8 cellular contexts compared by ENCODE assay signal in genomic region chr11:46315033-46315738, GRCh38. TPM values are rescaled to one million over a fixed set of nuclear protein-coding genes. Genes with fewer than 3 reads are reported as not detected.
DNase-seq lines count a peak whose midpoint lies in the region; ATAC-seq and TF ChIP-seq lines count a peak whose summit lies in the region.

No MANE protein-coding gene starts in this region.

- peak; percentile 78 for DNase-seq in Calu3
- DNase-seq in HT-29 (ENCODE audit: low spot score), result peak; percentile 90
- DNase-seq in RWPE2 (ENCODE audit: low spot score), result no peak
- peak; percentile 54 for DNase-seq in activated T-helper 1 cell treated with anti-CD3 and anti-CD28 coated beads, Interleukin-12 subunit alpha, Interleukin-12 subunit beta, Interleukin-2, Interleukin-4 antibody, amounts not matched to agents 30 ng/mL and 10 ng/mL and 1 ng/mL, durations not matched to agents 14 hours and 24 hours and 36 hours (ENCODE audit: low spot score)
- DNase-seq in foreskin fibroblast, result peak; percentile 64 to 87
- peak; percentile 68 to 73 for DNase-seq in psoas muscle

- peak; percentile 83 for TF ChIP-seq CTCF in Calu3 (IDR thresholded peaks at IDR 0.05; ENCODE audit: unreplicated experiment)
- TF ChIP-seq CTCF in RWPE2 (IDR thresholded peaks at IDR 0.05; ENCODE audit: poor library complexity, severe bottlenecking), result peak; percentile 90
- peak; percentile 83 for TF ChIP-seq CTCF in foreskin fibroblast (IDR thresholded peaks at IDR 0.05; ENCODE audit: low read depth, low read length)
- TF ChIP-seq CTCF in psoas muscle (IDR thresholded peaks at IDR 0.05), result peak; percentile 73

- no peak overlapping the region for H3K27ac Mint-ChIP-seq in Calu3 (ENCODE audit: unreplicated experiment)
- no peak overlapping the region for H3K27ac Mint-ChIP-seq in activated T-helper 1 cell treated with anti-CD3 and anti-CD28 coated beads, Interleukin-12 subunit alpha, Interleukin-12 subunit beta, Interleukin-2, Interleukin-4 antibody, amounts not matched to agents 30 ng/mL and 10 ng/mL and 1 ng/mL, durations not matched to agents 14 hours and 24 hours and 36 hours

- H3K9me3 ChIP-seq in RWPE2 (ENCODE audit: severe bottlenecking) (no peaks in the 10 kb centered on the region), psoas muscle (no peaks in the 10 kb centered on the region)

- H3K36me3 ChIP-seq in RWPE2 (ENCODE audit: low read depth) (no peaks in the 10 kb centered on the region), psoas muscle (ENCODE audit: insufficient read depth in 1 of 2, low read depth in 1 of 2) (no peaks in the 10 kb centered on the region)

- H3K4me1 ChIP-seq in RWPE2 (ENCODE audit: insufficient read depth, poor library complexity, severe bottlenecking) (no peaks in the 10 kb centered on the region), psoas muscle (no peaks in the 10 kb centered on the region)

- H3K27ac ChIP-seq in RWPE2 (ENCODE audit: poor library complexity, severe bottlenecking), result no peak overlapping the region
- no peak overlapping the region for H3K27ac ChIP-seq in psoas muscle

- intact Hi-C loops in Calu3 (cut with micrococcal nuclease; ENCODE audit: unreplicated experiment), result no loop called here
- intact Hi-C loops in activated T-helper 1 cell treated with anti-CD3 and anti-CD28 coated beads, Interleukin-12 subunit alpha, Interleukin-12 subunit beta, Interleukin-2, Interleukin-4 antibody, amounts not matched to agents 30 ng/mL and 10 ng/mL and 1 ng/mL, durations not matched to agents 14 hours and 24 hours and 36 hours (cut with micrococcal nuclease), result loop anchor here (1.0 to 2.0 kb wide), 2 partner anchors 76 to 350 kb away; no protein-coding TSS in a partner anchor
- intact Hi-C loops in psoas muscle (cut with DNase I), result no loop called here

- H3K4me3 ChIP-seq in RWPE2 (ENCODE audit: severe bottlenecking) (no peak overlapping the region), foreskin fibroblast (ENCODE audit: low read depth in 1 of 2, low read length in 2 of 2) (no peak overlapping the region), psoas muscle (no peak overlapping the region)

- peaks cover 20% of the 10 kb centered on the region for H3K4me1 Mint-ChIP-seq in Calu3 (ENCODE audit: low read depth, unreplicated experiment)
- peaks cover 26% of the 10 kb centered on the region for H3K4me1 Mint-ChIP-seq in activated T-helper 1 cell treated with anti-CD3 and anti-CD28 coated beads, Interleukin-12 subunit alpha, Interleukin-12 subunit beta, Interleukin-2, Interleukin-4 antibody, amounts not matched to agents 30 ng/mL and 10 ng/mL and 1 ng/mL, durations not matched to agents 14 hours and 24 hours and 36 hours (ENCODE audit: low read depth)

- H3K36me3 Mint-ChIP-seq in Calu3 (ENCODE audit: insufficient read depth, unreplicated experiment), result peaks cover 10% of the 10 kb centered on the region
- no peaks in the 10 kb centered on the region for H3K36me3 Mint-ChIP-seq in activated T-helper 1 cell treated with anti-CD3 and anti-CD28 coated beads, Interleukin-12 subunit alpha, Interleukin-12 subunit beta, Interleukin-2, Interleukin-4 antibody, amounts not matched to agents 30 ng/mL and 10 ng/mL and 1 ng/mL, durations not matched to agents 14 hours and 24 hours and 36 hours (ENCODE audit: low read depth)

- WGBS in psoas muscle, 3 donors, result 52 to 54% (median 53%) methylated on average over 16 of the region's 16 CpGs

- CTCF ChIA-PET in Calu3 (lab: Charles Lee), result interaction anchor here (0.6 to 3.2 kb wide), 7 partner anchors 8 to 186 kb away, joined by 3 to 13 read pairs (median 3); no protein-coding TSS in a partner anchor

- H3K9me3 Mint-ChIP-seq in Calu3 (ENCODE audit: low read depth, unreplicated experiment), result no peaks in the 10 kb centered on the region
- no peaks in the 10 kb centered on the region for H3K9me3 Mint-ChIP-seq in activated T-helper 1 cell treated with anti-CD3 and anti-CD28 coated beads, Interleukin-12 subunit alpha, Interleukin-12 subunit beta, Interleukin-2, Interleukin-4 antibody, amounts not matched to agents 30 ng/mL and 10 ng/mL and 1 ng/mL, durations not matched to agents 14 hours and 24 hours and 36 hours

- peaks cover 30% of the 10 kb centered on the region for H3K27me3 Mint-ChIP-seq in Calu3 (ENCODE audit: unreplicated experiment)
- no peaks in the 10 kb centered on the region for H3K27me3 Mint-ChIP-seq in activated T-helper 1 cell treated with anti-CD3 and anti-CD28 coated beads, Interleukin-12 subunit alpha, Interleukin-12 subunit beta, Interleukin-2, Interleukin-4 antibody, amounts not matched to agents 30 ng/mL and 10 ng/mL and 1 ng/mL, durations not matched to agents 14 hours and 24 hours and 36 hours (ENCODE audit: insufficient read depth)

- H3K4me3 Mint-ChIP-seq in Calu3 (ENCODE audit: low read depth, unreplicated experiment), result peak overlapping the region; percentile 13
- no peak overlapping the region for H3K4me3 Mint-ChIP-seq in activated T-helper 1 cell treated with anti-CD3 and anti-CD28 coated beads, Interleukin-12 subunit alpha, Interleukin-12 subunit beta, Interleukin-2, Interleukin-4 antibody, amounts not matched to agents 30 ng/mL and 10 ng/mL and 1 ng/mL, durations not matched to agents 14 hours and 24 hours and 36 hours

- H3K27me3 ChIP-seq in RWPE2 (ENCODE audit: insufficient read depth, poor library complexity, severe bottlenecking), result no peaks in the 10 kb centered on the region
- no peaks in the 10 kb centered on the region for H3K27me3 ChIP-seq in psoas muscle (ENCODE audit: insufficient read depth in 3 of 3, low read length in 2 of 3)

- ATAC-seq in RWPE2 (ENCODE audit: low read depth) (peak; percentile 73), psoas muscle (peak; percentile 53 to 82 (median 72)), HG03432 (IDR thresholded peaks at IDR 0.05; ENCODE audit: unreplicated experiment) (no peak), GM21423 (IDR thresholded peaks at IDR 0.05; ENCODE audit: unreplicated experiment) (no peak)

- BruUV-seq in Calu3 (replicated peaks; lab: Mats Ljungman, UMichigan), result no TSS peak

RNA-seq across cellular contexts. Expression of gene DGKZ, which starts 32.1 kb away (rescaled TPM):
- total RNA-seq in Calu3 (2022) (38.0 and 40.2 TPM in 2 replicates), psoas muscle (100 to 1,000 TPM in 1 of 4 donors, 10 to 100 TPM in 3; 90.2 to 138 (median 96.2) TPM)
- total RNA-seq in HT-29 (2014; rRNA removed; shearing (Covaris generic)), result 190 and 194 TPM in 2 replicates
- total RNA-seq in activated T-helper 1 cell treated with anti-CD3 and anti-CD28 coated beads, Interleukin-12 subunit alpha, Interleukin-12 subunit beta, Interleukin-2, Interleukin-4 antibody, amounts not matched to agents 30 ng/mL and 10 ng/mL and 1 ng/mL, durations not matched to agents 14 hours and 24 hours and 36 hours, result 101 TPM in 2 replicates
- 10 to 100 TPM; 57.7 to 85.4 (median 62.0) TPM for polyA plus RNA-seq in psoas muscle

RNA-seq across cellular contexts. Expression of gene CREB3L1, which starts 37.7 kb away (rescaled TPM):
- total RNA-seq in Calu3 (2022) (0.61 TPM in 1 of 2 replicates, not detected in the other), psoas muscle (1 to 10 TPM; 2.2 to 6.9 (median 3.0) TPM)
- 50.1 and 64.2 TPM in 2 replicates for total RNA-seq in HT-29 (2014; rRNA removed; shearing (Covaris generic))
- 0.15 and 0.39 TPM in 2 replicates for total RNA-seq in activated T-helper 1 cell treated with anti-CD3 and anti-CD28 coated beads, Interleukin-12 subunit alpha, Interleukin-12 subunit beta, Interleukin-2, Interleukin-4 antibody, amounts not matched to agents 30 ng/mL and 10 ng/mL and 1 ng/mL, durations not matched to agents 14 hours and 24 hours and 36 hours
- polyA plus RNA-seq in psoas muscle, result 1 to 10 TPM; 1.4 to 1.7 (median 1.6) TPM

Comparison
In these comparisons a context has a peak if more than half of its experiments do, and no peak if none do; other contexts are left out.
1. ATAC-seq: peak in RWPE2 (single experiment) and psoas muscle (4 of 4); none in HG03432 (single experiment) and GM21423 (single experiment).
2. Peak in every context shown above with its lines, with median percentiles within 50 percentile points of each other: CTCF ChIP-seq.